8 cellular contexts compared by ENCODE assay signal in the genomic region with DNA sequence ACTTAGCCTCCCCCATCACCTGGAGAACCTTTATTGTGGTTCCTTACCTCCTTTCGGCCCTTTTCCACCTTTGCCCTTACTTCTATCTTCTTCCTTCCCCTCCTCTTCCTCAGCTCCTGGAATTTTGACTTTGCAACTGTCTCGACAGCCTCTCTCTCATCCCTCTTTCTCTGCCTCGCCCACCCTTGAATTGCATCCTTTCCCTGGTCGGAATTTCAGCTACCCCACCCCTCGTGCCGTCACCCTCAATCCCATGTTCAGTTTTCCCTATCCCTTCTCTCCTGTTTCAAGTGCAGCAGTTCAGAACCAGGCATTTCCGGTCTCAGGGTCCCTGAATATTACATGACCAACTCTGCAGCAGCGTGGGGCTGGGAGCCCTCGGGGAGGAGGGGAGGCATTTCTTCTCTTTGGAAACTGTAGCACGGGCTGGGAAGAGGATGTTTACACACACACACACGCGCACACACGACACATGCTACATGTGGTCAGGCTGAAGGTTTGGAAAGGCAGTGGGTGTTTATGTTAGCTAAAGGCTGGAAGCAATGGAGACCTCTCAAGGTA. TPM values are rescaled to one million over a fixed set of nuclear protein-coding genes. Genes with fewer than 3 reads are reported as not detected.
A peak's percentile ranks its signal among the peaks of the same experiment; 100 is the strongest.
DNase-seq lines count a peak whose midpoint lies in the region; ATAC-seq and TF ChIP-seq lines count a peak whose summit lies in the region.

No MANE protein-coding gene starts in this region.

- DNase-seq in NCI-H510A (lab: John Stamatoyannopoulos, UW), result peak; percentile 28
- no peak for DNase-seq in NCI-H510A treated with DMSO at 0.1 percent for 48 hours (lab: John Stamatoyannopoulos, UW)
- peak; percentile 36 for DNase-seq in NCI-H82 treated with DMSO at 0.1 percent for 48 hours (lab: John Stamatoyannopoulos, UW; ENCODE audit: unreplicated experiment)
- no peak for DNase-seq in kidney epithelial cell (ENCODE audit: low read depth)
- no peak for DNase-seq in stimulated activated naive B cell treated with anti-CD40 and anti-IgM and Interleukin-4, amounts not matched to agents 10 μg/mL and 1 μg/mL and 100 μg/mL, for 72 hours

- no peak for TF ChIP-seq CTCF in brain (conservative IDR thresholded peaks at IDR 0.05)
- no peak for TF ChIP-seq CTCF in kidney epithelial cell (IDR thresholded peaks at IDR 0.05; ENCODE audit: insufficient read depth, low read length, poor library complexity, severe bottlenecking)

- no peaks in the 10 kb centered on the region for H3K36me3 ChIP-seq in kidney epithelial cell (ENCODE audit: control insufficient read depth, insufficient read depth, low read length)

- peaks cover 0 to 2% (median 0%) of the 10 kb centered on the region in 5 experiments for H3K9me3 Mint-ChIP-seq in brain
- H3K9me3 Mint-ChIP-seq in stimulated activated naive B cell treated with anti-CD40 and anti-IgM and Interleukin-4, amounts not matched to agents 10 μg/mL and 1 μg/mL and 100 μg/mL, for 72 hours, result no peaks in the 10 kb centered on the region

- no peak for ATAC-seq in stimulated activated naive B cell treated with anti-CD40 and anti-IgM and Interleukin-4, amounts not matched to agents 10 μg/mL and 1 μg/mL and 100 μg/mL, for 72 hours (replicated peaks)
- no peak for ATAC-seq in GM19023 (IDR thresholded peaks at IDR 0.05; ENCODE audit: unreplicated experiment)
- ATAC-seq in GM19397 (IDR thresholded peaks at IDR 0.05; ENCODE audit: unreplicated experiment), result no peak

- H3K4me3 ChIP-seq in kidney epithelial cell (ENCODE audit: low read depth, low read length), result peak overlapping the region; percentile 96

- H3K36me3 Mint-ChIP-seq in brain, result peaks cover 4% of the 10 kb centered on the region
- peaks cover 6 to 10% of the 10 kb centered on the region in 2 donors for H3K36me3 Mint-ChIP-seq in stimulated activated naive B cell treated with anti-CD40 and anti-IgM and Interleukin-4, amounts not matched to agents 10 μg/mL and 1 μg/mL and 100 μg/mL, for 72 hours

- H3K4me3 Mint-ChIP-seq in brain, result peak overlapping the region; percentile 89 to 96 (median 93)
- peak overlapping the region; percentile 84 to 89 for H3K4me3 Mint-ChIP-seq in stimulated activated naive B cell treated with anti-CD40 and anti-IgM and Interleukin-4, amounts not matched to agents 10 μg/mL and 1 μg/mL and 100 μg/mL, for 72 hours

- peak overlapping the region; percentile 85 to 96 (median 95) for H3K27ac Mint-ChIP-seq in brain
- H3K27ac Mint-ChIP-seq in stimulated activated naive B cell treated with anti-CD40 and anti-IgM and Interleukin-4, amounts not matched to agents 10 μg/mL and 1 μg/mL and 100 μg/mL, for 72 hours, result peak overlapping the region; percentile 52

- peaks cover 42% of the 10 kb centered on the region for H3K4me1 Mint-ChIP-seq in brain
- H3K4me1 Mint-ChIP-seq in stimulated activated naive B cell treated with anti-CD40 and anti-IgM and Interleukin-4, amounts not matched to agents 10 μg/mL and 1 μg/mL and 100 μg/mL, for 72 hours, result peaks cover 26 to 32% of the 10 kb centered on the region in 2 donors

- peaks cover 4% of the 10 kb centered on the region for H3K27me3 Mint-ChIP-seq in brain
- no peaks in the 10 kb centered on the region for H3K27me3 Mint-ChIP-seq in stimulated activated naive B cell treated with anti-CD40 and anti-IgM and Interleukin-4, amounts not matched to agents 10 μg/mL and 1 μg/mL and 100 μg/mL, for 72 hours

- H3K27me3 ChIP-seq in kidney epithelial cell (ENCODE audit: control insufficient read depth, insufficient read depth, low read length), result no peaks in the 10 kb centered on the region

RNA-seq across cellular contexts. Expression of a gene that starts 0.9 kb away (rescaled TPM):
- 61.8 TPM for polyA plus RNA-seq in brain (ENCODE audit: insufficient read depth, low read depth, low replicate concordance)
- 36.1 and 38.3 TPM in 2 replicates for total RNA-seq in kidney epithelial cell

RNA-seq across cellular contexts. Expression of a gene that starts 27.1 kb away (rescaled TPM):
- 14.0 TPM for polyA plus RNA-seq in brain (ENCODE audit: insufficient read depth, low read depth, low replicate concordance)
- 17.4 and 28.6 TPM in 2 replicates for total RNA-seq in kidney epithelial cell

RNA-seq across cellular contexts. Expression of a gene that starts 38.1 kb away (rescaled TPM):
- polyA plus RNA-seq in brain (ENCODE audit: insufficient read depth, low read depth, low replicate concordance), result 308 TPM
- 208 and 257 TPM in 2 replicates for total RNA-seq in kidney epithelial cell

RNA-seq across cellular contexts. Expression of a gene that starts 45.3 kb away (rescaled TPM):
- polyA plus RNA-seq in brain (ENCODE audit: insufficient read depth, low read depth, low replicate concordance), result not detected
- not detected in 2 replicates for total RNA-seq in kidney epithelial cell

Comparison
In these comparisons a context has a peak if more than half of its experiments do, and no peak if none do; other contexts are left out.
1. DNase-seq: peak in NCI-H510A (single experiment) and NCI-H82 treated with DMSO at 0.1 percent for 48 hours (single experiment); none in NCI-H510A treated with DMSO at 0.1 percent for 48 hours (single experiment), kidney epithelial cell (single experiment) and stimulated activated naive B cell treated with anti-CD40 and anti-IgM and Interleukin-4, amounts not matched to agents 10 μg/mL and 1 μg/mL and 100 μg/mL, for 72 hours (single experiment).